ENCODE assay signal across 8 cellular contexts in genomic region chr12:112013601-112014402, GRCh38. TPM values are rescaled to one million over a fixed set of nuclear protein-coding genes. Genes with fewer than 3 reads are reported as not detected.
DNase-seq lines count a peak whose midpoint lies in the region; ATAC-seq, FAIRE-seq and TF ChIP-seq lines count a peak whose summit lies in the region.

No MANE protein-coding gene starts in this region.

- H3K4me3 ChIP-seq in HAP-1, result peak overlapping the region; percentile 77
- peak overlapping the region; percentile 75 for H3K4me3 ChIP-seq in psoas muscle

- in situ Hi-C loops in HAP-1 (cut with MboI; ENCODE audit: low sequenced_read_pairs), result no loop called here

- peaks cover 8% of the 10 kb centered on the region for H3K9me3 Mint-ChIP-seq in activated naive CD8-positive, alpha-beta T cell treated with anti-CD3 and anti-CD28 coated beads, Interleukin-2, amount 50 U/mL, for 24 hours

- DNase-seq in DMS53 (lab: John Stamatoyannopoulos, UW), result peak; percentile 95
- DNase-seq in HAP-1 (ENCODE audit: low spot score in 2 of 2), result peak; percentile 69 to 84
- peak; percentile 72 for DNase-seq in MV-4-11 (lab: John Stamatoyannopoulos, UW)
- DNase-seq in activated naive CD8-positive, alpha-beta T cell treated with anti-CD3 and anti-CD28 coated beads, Interleukin-2, amount 50 U/mL, for 24 hours, result peak; percentile 76
- peak; percentile 72 for DNase-seq in left ventricle myocardium superior
- DNase-seq in psoas muscle, result peak; percentile 50 to 71
- peak; percentile 53 for DNase-seq in urothelium cell line (ENCODE audit: low spot score)

- peaks cover 48% of the 10 kb centered on the region for H3K36me3 Mint-ChIP-seq in activated naive CD8-positive, alpha-beta T cell treated with anti-CD3 and anti-CD28 coated beads, Interleukin-2, amount 50 U/mL, for 24 hours (ENCODE audit: low read depth)

- FAIRE-seq in urothelium cell line (lab: Jason Lieb, UNC), result no peak

- peaks cover 20% of the 10 kb centered on the region for H3K4me1 ChIP-seq in HAP-1
- peaks cover 27% of the 10 kb centered on the region for H3K4me1 ChIP-seq in psoas muscle

- H3K4me3 Mint-ChIP-seq in activated naive CD8-positive, alpha-beta T cell treated with anti-CD3 and anti-CD28 coated beads, Interleukin-2, amount 50 U/mL, for 24 hours, result peak overlapping the region; percentile 96

- ATAC-seq in SK-N-SH treated with all-trans-retinoic acid at 6 μM for 48 hours, result peak; percentile 70
- ATAC-seq in activated naive CD8-positive, alpha-beta T cell treated with anti-CD3 and anti-CD28 coated beads, Interleukin-2, amount 50 U/mL, for 24 hours, result peak; percentile 74
- peak; percentile 44 for ATAC-seq in left ventricle myocardium superior
- ATAC-seq in psoas muscle, result peak; percentile 18 to 39 (median 26)

- intact Hi-C loops in left ventricle myocardium superior (cut with micrococcal nuclease), result loop anchor here (10.0 kb wide), 1 partner anchor 69 kb away; no protein-coding TSS in a partner anchor
- intact Hi-C loops in psoas muscle (cut with DNase I), result loop anchor here (5.0 kb wide), 2 partner anchors 67 to 72 kb away; no protein-coding TSS in a partner anchor

- H3K4me1 Mint-ChIP-seq in activated naive CD8-positive, alpha-beta T cell treated with anti-CD3 and anti-CD28 coated beads, Interleukin-2, amount 50 U/mL, for 24 hours, result peaks cover 62% of the 10 kb centered on the region

- H3K27ac Mint-ChIP-seq in activated naive CD8-positive, alpha-beta T cell treated with anti-CD3 and anti-CD28 coated beads, Interleukin-2, amount 50 U/mL, for 24 hours, result peak overlapping the region; percentile 98

- 0 out of 2 replicates have a peak, but pooled peaks cover 2% of the 10 kb centered on the region for H3K9me3 ChIP-seq in HAP-1
- H3K9me3 ChIP-seq in psoas muscle, result no peaks in the 10 kb centered on the region

- TF ChIP-seq CTCF in psoas muscle (IDR thresholded peaks at IDR 0.05), result no peak

- H3K27ac ChIP-seq in psoas muscle, result peak overlapping the region; percentile 98

- H3K36me3 ChIP-seq in HAP-1 (replicated peaks), result peaks cover 21% of the 10 kb centered on the region
- peaks cover 3 to 26% of the 10 kb centered on the region in 2 donors for H3K36me3 ChIP-seq in psoas muscle (ENCODE audit: insufficient read depth in 1 of 2, low read depth in 1 of 2)

- H3K27me3 ChIP-seq in HAP-1 (ENCODE audit: low read depth) (no peaks in the 10 kb centered on the region), psoas muscle (ENCODE audit: insufficient read depth in 3 of 3, low read length in 2 of 3) (no peaks in the 10 kb centered on the region)

- no peaks in the 10 kb centered on the region for H3K27me3 Mint-ChIP-seq in activated naive CD8-positive, alpha-beta T cell treated with anti-CD3 and anti-CD28 coated beads, Interleukin-2, amount 50 U/mL, for 24 hours

- WGBS in psoas muscle, 3 donors, result 2 to 3% (median 2%) methylated on average over 53 to 54 of the region's 54 CpGs

TF ChIP-seq in SK-N-SH treated with all-trans-retinoic acid at 6 μM for 48 hours, 23 proteins besides CTCF, POLR2A, EP300 and RAD21:
- peak; percentile 6; the same call in 1 of the 2 replicates for TF ChIP-seq ZFP3 (CRISPR knock-in tag; IDR thresholded peaks at IDR 0.05)
- TF ChIP-seq, protein P1, sequence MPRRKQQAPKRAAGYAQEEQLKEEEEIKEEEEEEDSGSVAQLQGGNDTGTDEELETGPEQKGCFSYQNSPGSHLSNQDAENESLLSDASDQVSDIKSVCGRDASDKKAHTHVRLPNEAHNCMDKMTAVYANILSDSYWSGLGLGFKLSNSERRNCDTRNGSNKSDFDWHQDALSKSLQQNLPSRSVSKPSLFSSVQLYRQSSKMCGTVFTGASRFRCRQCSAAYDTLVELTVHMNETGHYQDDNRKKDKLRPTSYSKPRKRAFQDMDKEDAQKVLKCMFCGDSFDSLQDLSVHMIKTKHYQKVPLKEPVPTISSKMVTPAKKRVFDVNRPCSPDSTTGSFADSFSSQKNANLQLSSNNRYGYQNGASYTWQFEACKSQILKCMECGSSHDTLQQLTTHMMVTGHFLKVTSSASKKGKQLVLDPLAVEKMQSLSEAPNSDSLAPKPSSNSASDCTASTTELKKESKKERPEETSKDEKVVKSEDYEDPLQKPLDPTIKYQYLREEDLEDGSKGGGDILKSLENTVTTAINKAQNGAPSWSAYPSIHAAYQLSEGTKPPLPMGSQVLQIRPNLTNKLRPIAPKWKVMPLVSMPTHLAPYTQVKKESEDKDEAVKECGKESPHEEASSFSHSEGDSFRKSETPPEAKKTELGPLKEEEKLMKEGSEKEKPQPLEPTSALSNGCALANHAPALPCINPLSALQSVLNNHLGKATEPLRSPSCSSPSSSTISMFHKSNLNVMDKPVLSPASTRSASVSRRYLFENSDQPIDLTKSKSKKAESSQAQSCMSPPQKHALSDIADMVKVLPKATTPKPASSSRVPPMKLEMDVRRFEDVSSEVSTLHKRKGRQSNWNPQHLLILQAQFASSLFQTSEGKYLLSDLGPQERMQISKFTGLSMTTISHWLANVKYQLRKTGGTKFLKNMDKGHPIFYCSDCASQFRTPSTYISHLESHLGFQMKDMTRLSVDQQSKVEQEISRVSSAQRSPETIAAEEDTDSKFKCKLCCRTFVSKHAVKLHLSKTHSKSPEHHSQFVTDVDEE (CRISPR knock-in tag; IDR thresholded peaks at IDR 0.05), result no peak

RNA-seq across cellular contexts. Expression of gene ERP29, which starts 0.6 kb away (rescaled TPM):
- total RNA-seq in left ventricle myocardium superior, result 55.0 TPM
- total RNA-seq in psoas muscle, result 10 to 100 TPM; 15.3 to 24.3 (median 19.6) TPM
- polyA plus RNA-seq in psoas muscle, result 10 to 100 TPM; 26.8 to 38.7 (median 32.4) TPM

RNA-seq across cellular contexts. Expression of gene TMEM116, which starts 0.8 kb away (rescaled TPM):
- total RNA-seq in left ventricle myocardium superior (49.3 TPM), psoas muscle (1 to 10 TPM; 3.2 to 7.3 (median 5.8) TPM)
- polyA plus RNA-seq in psoas muscle, result 10 to 100 TPM in 1 of 3 donors, 1 to 10 TPM in 2; 3.9 to 12.5 (median 4.7) TPM

Comparison
In these comparisons a context has a peak if more than half of its experiments do, and no peak if none do; other contexts are left out.
1. Peak in every context shown above with its lines: DNase-seq, ATAC-seq, H3K4me3 ChIP-seq and H3K27ac ChIP-seq.